Comparison of ENCODE assay signal across 1 cellular context in the genomic region with DNA sequence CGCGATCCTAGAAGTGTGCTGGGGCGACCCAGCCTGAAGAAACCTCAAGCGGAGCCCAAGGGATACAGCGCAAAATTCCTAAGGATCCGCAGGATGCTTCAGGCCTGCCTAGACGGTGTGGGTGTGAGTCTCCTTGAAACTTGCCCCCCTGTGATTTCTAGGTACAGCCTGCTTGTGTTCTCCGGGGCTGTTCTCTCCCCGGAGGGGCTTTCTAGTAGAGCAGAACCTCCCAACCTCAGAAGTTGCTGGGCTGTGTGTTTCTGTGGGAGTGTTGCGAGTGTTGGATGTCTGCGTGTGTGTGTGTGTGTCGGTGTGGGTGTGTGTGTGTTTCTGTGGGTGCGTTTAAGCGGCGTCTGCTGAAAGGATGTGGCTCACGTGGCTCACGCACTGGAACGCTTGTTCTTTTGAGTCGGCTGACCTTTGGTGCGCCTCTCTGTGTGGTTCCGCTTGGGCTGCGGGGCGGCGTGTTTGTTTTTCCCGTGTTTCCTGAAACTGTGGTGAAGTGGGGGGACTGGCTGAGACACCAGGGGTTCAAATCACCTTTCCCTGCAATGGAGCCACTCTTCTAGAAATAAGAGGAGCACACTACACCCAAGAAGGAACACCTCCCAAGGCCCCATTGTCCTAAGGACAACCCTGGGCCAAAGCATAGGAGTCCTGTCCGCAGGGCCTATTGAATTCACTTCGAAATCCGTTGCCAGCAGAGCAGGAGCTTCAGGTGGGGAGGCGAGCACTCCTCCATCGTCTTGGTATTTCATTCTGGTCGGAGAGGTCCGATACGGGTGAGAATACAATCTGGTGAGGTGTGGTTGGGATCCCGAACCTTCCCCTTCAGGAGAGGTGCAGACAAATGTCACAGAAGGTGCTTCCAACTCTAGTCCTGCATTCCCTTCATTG.
TF ChIP-seq lines count a peak whose summit lies in the region.

No MANE protein-coding gene starts in this region.

TF ChIP-seq in SK-N-SH treated with all-trans-retinoic acid at 6 μM for 48 hours, 23 proteins besides CTCF, POLR2A, EP300 and RAD21 (continued from another document):
- TF ChIP-seq, protein P1, sequence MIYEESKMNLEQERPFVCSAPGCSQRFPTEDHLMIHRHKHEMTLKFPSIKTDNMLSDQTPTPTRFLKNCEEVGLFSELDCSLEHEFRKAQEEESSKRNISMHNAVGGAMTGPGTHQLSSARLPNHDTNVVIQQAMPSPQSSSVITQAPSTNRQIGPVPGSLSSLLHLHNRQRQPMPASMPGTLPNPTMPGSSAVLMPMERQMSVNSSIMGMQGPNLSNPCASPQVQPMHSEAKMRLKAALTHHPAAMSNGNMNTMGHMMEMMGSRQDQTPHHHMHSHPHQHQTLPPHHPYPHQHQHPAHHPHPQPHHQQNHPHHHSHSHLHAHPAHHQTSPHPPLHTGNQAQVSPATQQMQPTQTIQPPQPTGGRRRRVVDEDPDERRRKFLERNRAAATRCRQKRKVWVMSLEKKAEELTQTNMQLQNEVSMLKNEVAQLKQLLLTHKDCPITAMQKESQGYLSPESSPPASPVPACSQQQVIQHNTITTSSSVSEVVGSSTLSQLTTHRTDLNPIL (CRISPR knock-in tag; IDR thresholded peaks at IDR 0.05; ENCODE audit: low read depth), result no peak
TF ChIP-seq in SK-N-SH treated with all-trans-retinoic acid at 6 μM for 48 hours: peak in this region for 0.
